Comparison of ENCODE assay signal across 20 cellular contexts in the genomic region with DNA sequence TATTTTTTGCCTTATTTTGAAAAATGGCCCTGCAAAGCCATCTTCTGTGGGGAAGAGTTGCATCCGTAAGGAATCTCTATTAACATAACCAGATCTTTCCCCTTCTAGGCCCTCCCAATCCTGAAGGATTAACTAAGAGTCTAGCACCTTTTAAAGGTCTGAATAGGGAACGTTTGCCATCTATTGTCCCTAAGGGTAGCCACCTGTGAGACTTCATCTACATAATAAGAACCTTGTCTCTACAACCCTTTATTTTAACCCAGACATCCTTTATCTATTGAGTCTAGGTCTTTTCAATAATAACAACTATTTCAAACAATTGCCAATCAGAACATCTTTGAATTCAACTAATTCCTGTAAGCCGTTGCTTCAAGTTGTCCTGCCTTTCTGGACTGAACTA. TPM values are rescaled to one million over a fixed set of nuclear protein-coding genes. Genes with fewer than 3 reads are reported as not detected.
DNase-seq lines count a peak whose midpoint lies in the region; TF ChIP-seq lines count a peak whose summit lies in the region.
"Had no signal": no experiment of that assay in that cellular context is flagged by ENCODE, and none has a peak within 500 bp of the region (broad histone marks: within the 10 kb centered on the region; RNA-seq: fewer than 3 reads in every experiment).

No MANE protein-coding gene starts in this region.

- peaks cover 30% of the 10 kb centered on the region for H3K9me3 Mint-ChIP-seq in endodermal cell
- no peaks in the 10 kb centered on the region for H3K9me3 Mint-ChIP-seq in neural progenitor cell
- H3K9me3 Mint-ChIP-seq: CD14-positive monocyte; CD4-positive, alpha-beta memory T cell had no signal

- H3K27me3 Mint-ChIP-seq in endodermal cell (ENCODE audit: insufficient read depth) (peaks cover 2% of the 10 kb centered on the region), neural progenitor cell (ENCODE audit: insufficient read depth, low read depth) (peaks cover 2% of the 10 kb centered on the region)

- H3K4ac ChIP-seq in mesendoderm (ENCODE audit: low read depth, low read length), result no peak overlapping the region

- H3K4me2 ChIP-seq in mesendoderm (ENCODE audit: low read length) (no peak overlapping the region), neural progenitor cell (no peak overlapping the region)
- H3K4me2 ChIP-seq: A549, BLaER1 had no signal

- no peak overlapping the region for H2BK120ac ChIP-seq in mesendoderm (ENCODE audit: low read depth, low read length)

- H3F3A ChIP-seq in neural progenitor cell (ENCODE audit: low read depth), result no peaks in the 10 kb centered on the region

- no peaks in the 10 kb centered on the region for H4K20me1 ChIP-seq in neural progenitor cell (ENCODE audit: low read depth)
- H4K20me1 ChIP-seq: BLaER1 had no signal

- H3K36me3 Mint-ChIP-seq in endodermal cell (ENCODE audit: low read depth), result no peaks in the 10 kb centered on the region
- H3K36me3 Mint-ChIP-seq in neural progenitor cell, result no peaks in the 10 kb centered on the region
- H3K36me3 Mint-ChIP-seq: CD14-positive monocyte; CD4-positive, alpha-beta memory T cell had no signal

- no peak for TF ChIP-seq CTCF in endodermal cell (conservative IDR thresholded peaks at IDR 0.05)
- TF ChIP-seq CTCF in neural progenitor cell (IDR thresholded peaks at IDR 0.05), result no peak

- DNase-seq in ELF-1 (ENCODE audit: low read depth, low spot score) (peak; percentile 25), endodermal cell (no peak), mesendoderm (peak; percentile 71), KBM-7 (no peak), neural progenitor cell (ENCODE audit: low spot score) (no peak), H4 (ENCODE audit: low spot score) (no peak)
- DNase-seq: CD4-positive, alpha-beta memory T cell; DMS153; DMS79; GF-D8; IMR-90; Karpas-422 had no signal

- no peak overlapping the region for H3K27ac Mint-ChIP-seq in endodermal cell
- H3K27ac Mint-ChIP-seq in neural progenitor cell, result no peak overlapping the region
- H3K27ac Mint-ChIP-seq: CD14-positive monocyte; CD4-positive, alpha-beta memory T cell had no signal

- H3K9me3 ChIP-seq in HUES6 (ENCODE audit: control insufficient read depth, insufficient read depth, low read depth, low read length) (peaks cover 5% of the 10 kb centered on the region; the same call in 1 of the 2 replicates), endodermal cell (ENCODE audit: control insufficient read depth, low read length) (peaks cover 41% of the 10 kb centered on the region), neural progenitor cell (ENCODE audit: low read depth) (no peaks in the 10 kb centered on the region)
- H3K9me3 ChIP-seq: A549, BLaER1, HAP-1 had no signal

- H3K4me1 Mint-ChIP-seq in endodermal cell (peaks cover 31% of the 10 kb centered on the region), neural progenitor cell (no peaks in the 10 kb centered on the region)

- no peak overlapping the region for H2BK15ac ChIP-seq in mesendoderm (replicated peaks; ENCODE audit: low read depth)

- H2BK5ac ChIP-seq in mesendoderm (ENCODE audit: low read length), result no peak overlapping the region

- H3K79me1 ChIP-seq in mesendoderm (ENCODE audit: low read length), result no peaks in the 10 kb centered on the region

- H4K5ac ChIP-seq in mesendoderm (ENCODE audit: low read length), result no peak overlapping the region

- H2AK5ac ChIP-seq in mesendoderm (ENCODE audit: low read length), result no peak overlapping the region

- no peak overlapping the region for H3K23ac ChIP-seq in mesendoderm (ENCODE audit: low read length)

- H3K4me3 Mint-ChIP-seq in endodermal cell (no peak overlapping the region), neural progenitor cell (no peak overlapping the region)
- H3K4me3 Mint-ChIP-seq: CD14-positive monocyte; CD4-positive, alpha-beta memory T cell had no signal

- H3K56ac ChIP-seq in mesendoderm (ENCODE audit: low read length), result no peak overlapping the region

- no peak overlapping the region for H4K8ac ChIP-seq in mesendoderm (ENCODE audit: low read depth, low read length)

- H3K9ac ChIP-seq in HUES6 (ENCODE audit: low read length) (peak overlapping the region; percentile 55), endodermal cell (ENCODE audit: extremely low read depth, low read length, poor library complexity, severe bottlenecking) (no peak overlapping the region), mesendoderm (ENCODE audit: low read length) (no peak overlapping the region), neural progenitor cell (no peak overlapping the region)
- H3K9ac ChIP-seq: BLaER1 had no signal

- H3K4me1 ChIP-seq in HUES6 (ENCODE audit: control insufficient read depth, insufficient read depth, low read length) (peaks cover 34% of the 10 kb centered on the region), endodermal cell (ENCODE audit: control insufficient read depth, insufficient read depth, low read length) (no peaks in the 10 kb centered on the region), mesendoderm (ENCODE audit: control insufficient read depth, low read depth, low read length) (peaks cover 6% of the 10 kb centered on the region), neural progenitor cell (no peaks in the 10 kb centered on the region)
- H3K4me1 ChIP-seq: A549, BLaER1, HAP-1 had no signal

- H3K18ac ChIP-seq in mesendoderm (ENCODE audit: low read length), result peak overlapping the region; percentile 51

- H3K4me3 ChIP-seq in HUES6 (ENCODE audit: low read depth, low read length) (no peak overlapping the region), endodermal cell (ENCODE audit: low read length) (peak overlapping the region; percentile 15), mesendoderm (ENCODE audit: low read length) (no peak overlapping the region), neural progenitor cell (no peak overlapping the region)
- H3K4me3 ChIP-seq: A549, BLaER1, HAP-1, K562 had no signal

- H3K27me3 ChIP-seq in HUES6 (ENCODE audit: control insufficient read depth, insufficient read depth, low read length), result no peaks in the 10 kb centered on the region
- H3K27me3 ChIP-seq in endodermal cell (ENCODE audit: control insufficient read depth, insufficient read depth, low read length, poor library complexity, severe bottlenecking), result no peaks in the 10 kb centered on the region
- no peaks in the 10 kb centered on the region for H3K27me3 ChIP-seq in mesendoderm (ENCODE audit: insufficient read depth, low read length, poor library complexity)
- no peaks in the 10 kb centered on the region for H3K27me3 ChIP-seq in neural progenitor cell
- H3K27me3 ChIP-seq: BLaER1 had no signal

- no peaks in the 10 kb centered on the region for H3K36me3 ChIP-seq in HUES6 (ENCODE audit: control insufficient read depth, insufficient read depth, low read length)
- H3K36me3 ChIP-seq in endodermal cell (ENCODE audit: control insufficient read depth, insufficient read depth, low read length), result no peaks in the 10 kb centered on the region
- no peaks in the 10 kb centered on the region for H3K36me3 ChIP-seq in mesendoderm (ENCODE audit: control insufficient read depth, insufficient read depth, low read length)
- H3K36me3 ChIP-seq in neural progenitor cell, result no peaks in the 10 kb centered on the region
- H3K36me3 ChIP-seq: BLaER1, HAP-1 had no signal

- WGBS in endodermal cell (ENCODE audit: insufficient coverage in 1 of 2, insufficient read length in 1 of 2), 2 experiments, result 38 to 63% methylated on average over 2 to 3 of the region's 3 CpGs
- no CpG with 5 or more reads among the region's 3 CpGs for WGBS in mesendoderm (ENCODE audit: extremely low coverage, insufficient coverage, low lambda C conversion rate)

- in situ Hi-C loops in KBM-7 (cut with MboI; ENCODE audit: low pct_unique_long_range_greater_than_20kb, low sequenced_read_pairs), result no loop called here

- H3K27ac ChIP-seq in HUES6 (ENCODE audit: low read depth, low read length) (peak overlapping the region; percentile 95), endodermal cell (ENCODE audit: low read depth, low read length) (no peak overlapping the region), mesendoderm (ENCODE audit: low read depth, low read length) (no peak overlapping the region), neural progenitor cell (no peak overlapping the region)
- H3K27ac ChIP-seq: 22Rv1, A549, BLaER1 had no signal

- H2AFZ ChIP-seq in neural progenitor cell (replicated peaks), result no peak overlapping the region

- H3K79me2 ChIP-seq in mesendoderm (ENCODE audit: control insufficient read depth, insufficient read depth, low read length), result no peaks in the 10 kb centered on the region
- H3K79me2 ChIP-seq in neural progenitor cell (ENCODE audit: low read depth), result no peaks in the 10 kb centered on the region

RNA-seq across cellular contexts. Expression of gene EDDM3B, which starts 4.4 kb away (rescaled TPM):
- total RNA-seq in endodermal cell (not detected), neural progenitor cell (ENCODE audit: low replicate concordance) (not detected in 2 replicates)
- not detected for polyA plus RNA-seq in endodermal cell (2013, experiment 1 of 2)
- not detected for polyA plus RNA-seq in endodermal cell (2013, experiment 2 of 2)
- not detected for polyA plus RNA-seq in mesendoderm (2013, experiment 1 of 2)
- not detected for polyA plus RNA-seq in mesendoderm (2013, experiment 2 of 2)
- total RNA-seq in H4 (2014; rRNA removed; shearing (Covaris generic)), result not detected in 2 replicates
- total RNA-seq: CD4-positive, alpha-beta memory T cell; Daoy; IMR-90; K562 had no signal
- polyA plus RNA-seq: A549; CD14-positive monocyte; CD4-positive, alpha-beta memory T cell; IMR-90; K562 had no signal

RNA-seq across cellular contexts. Expression of gene RNASE6, which starts 8.4 kb away (rescaled TPM):
- total RNA-seq in endodermal cell (not detected), neural progenitor cell (ENCODE audit: low replicate concordance) (not detected in 2 replicates)
- not detected for polyA plus RNA-seq in endodermal cell (2013, experiment 1 of 2)
- polyA plus RNA-seq in endodermal cell (2013, experiment 2 of 2), result 0.33 TPM
- polyA plus RNA-seq in mesendoderm (2013, experiment 1 of 2), result 0.04 TPM
- 0.08 TPM for polyA plus RNA-seq in mesendoderm (2013, experiment 2 of 2)
- total RNA-seq in H4 (2014; rRNA removed; shearing (Covaris generic)), result not detected in 2 replicates
- total RNA-seq: IMR-90 had no signal
- polyA plus RNA-seq: A549, IMR-90 had no signal

RNA-seq across cellular contexts. Expression of gene EDDM3A, which starts 27.0 kb away (rescaled TPM):
- total RNA-seq in endodermal cell, result not detected
- polyA plus RNA-seq in endodermal cell (2013, experiment 1 of 2), result not detected
- not detected for polyA plus RNA-seq in endodermal cell (2013, experiment 2 of 2)
- not detected for polyA plus RNA-seq in mesendoderm (2013, experiment 1 of 2)
- polyA plus RNA-seq in mesendoderm (2013, experiment 2 of 2), result not detected
- total RNA-seq in neural progenitor cell (ENCODE audit: low replicate concordance), result not detected in 2 replicates
- total RNA-seq in H4 (2014; rRNA removed; shearing (Covaris generic)), result not detected in 2 replicates
- total RNA-seq: CD4-positive, alpha-beta memory T cell; Daoy; IMR-90; K562 had no signal
- polyA plus RNA-seq: A549; CD14-positive monocyte; CD4-positive, alpha-beta memory T cell; IMR-90; K562 had no signal

RNA-seq across cellular contexts. Expression of gene RNASE1, which starts 30.0 kb away (rescaled TPM):
- 10 to 100 TPM in 1 of 2 donors, 1 to 10 TPM in 1; 9.9 to 10.7 TPM for total RNA-seq in endodermal cell
- polyA plus RNA-seq in endodermal cell (2013, experiment 1 of 2), result 41.2 TPM
- polyA plus RNA-seq in endodermal cell (2013, experiment 2 of 2), result 25.8 TPM
- 0.55 TPM for polyA plus RNA-seq in mesendoderm (2013, experiment 1 of 2)
- 0.69 TPM for polyA plus RNA-seq in mesendoderm (2013, experiment 2 of 2)
- 5.7 TPM in 1 of 2 replicates, not detected in the other for total RNA-seq in neural progenitor cell (ENCODE audit: low replicate concordance)
- total RNA-seq in H4 (2014; rRNA removed; shearing (Covaris generic)), result 2.1 and 9.4 TPM in 2 replicates
- total RNA-seq: IMR-90 had no signal
- polyA plus RNA-seq: CD4-positive, alpha-beta memory T cell; IMR-90 had no signal

Comparison
In these comparisons a context has a peak if more than half of its experiments do, and no peak if none do; other contexts are left out.
1. DNase-seq: peak in ELF-1 (single experiment) and mesendoderm (single experiment); none in endodermal cell (single experiment), KBM-7 (single experiment), neural progenitor cell (single experiment) and H4 (single experiment).